ENCODE assay signal across 30 cellular contexts in the genomic region with DNA sequence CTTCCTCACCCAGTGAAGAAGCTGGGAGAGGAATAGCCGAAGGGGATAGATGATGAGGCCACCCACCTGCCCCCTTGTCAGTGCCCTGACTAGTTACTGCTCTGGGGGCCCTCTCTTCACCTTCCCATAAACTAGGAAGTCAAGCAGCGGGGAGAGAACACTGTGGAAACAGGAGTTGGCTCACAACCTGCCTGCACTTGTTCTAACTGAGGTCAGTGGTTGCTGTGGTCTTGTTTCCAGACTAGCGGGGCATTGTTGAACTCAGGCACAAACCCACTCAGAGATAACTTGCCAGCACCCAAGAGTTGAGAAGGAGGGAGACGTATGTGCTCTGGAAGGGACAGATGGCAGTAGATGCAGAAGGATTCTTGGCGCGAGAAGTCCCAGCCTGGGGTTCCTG. TPM values are rescaled to one million over a fixed set of nuclear protein-coding genes. Genes with fewer than 3 reads are reported as not detected.
"Had no signal": no experiment of that assay in that cellular context is flagged by ENCODE, and none has a peak within 500 bp of the region (broad histone marks: within the 10 kb centered on the region; RNA-seq: fewer than 3 reads in every experiment).

No MANE protein-coding gene starts in this region.

- H3K36me3 Mint-ChIP-seq: activated CD4-positive, alpha-beta memory T cell treated with anti-CD3 and anti-CD28 coated beads for 36 hours had no signal

- H3K27me3 ChIP-seq: adrenal gland, breast epithelium, colonic mucosa, dorsolateral prefrontal cortex, transverse colon, vagina had no signal

- H3K4me1 Mint-ChIP-seq: stimulated activated naive B cell treated with anti-CD40 and anti-IgM and Interleukin-4, amounts not matched to agents 10 μg/mL and 1 μg/mL and 100 μg/mL, for 72 hours had no signal

- H3K4me1 ChIP-seq: adrenal gland, breast epithelium, colonic mucosa, esophagus squamous epithelium, gastroesophageal sphincter, vagina had no signal

- DNase-seq: activated CD4-positive, alpha-beta memory T cell treated with anti-CD3 and anti-CD28 coated beads for 36 hours; activated CD4-positive, alpha-beta T cell treated with anti-CD3 and anti-CD28 coated beads for 4 hours; activated CD4-positive, CD25-positive, alpha-beta regulatory T cell; activated gamma-delta T cell; activated naive CD4-positive, alpha-beta T cell treated with anti-CD3 and anti-CD28 coated beads, Interleukin-2, amount 50 U/mL, for 16 hours; adrenal gland; colonic mucosa; dorsolateral prefrontal cortex; effector memory CD8-positive, alpha-beta T cell; esophagus squamous epithelium; head of caudate nucleus; mesendoderm; mucosa of descending colon; posterior cingulate gyrus; stimulated activated CD4-positive, alpha-beta T cell treated with anti-CD3 and anti-CD28 coated beads, Interleukin-2, amount 100 ng/mL, for 48 hours; stimulated activated CD8-positive, alpha-beta memory T cell treated with anti-CD3 and anti-CD28 coated beads, Interleukin-4, amount 100 ng/mL, for 48 hours; stimulated activated naive B cell treated with anti-CD40 and anti-IgM and Interleukin-4, amounts not matched to agents 10 μg/mL and 1 μg/mL and 100 μg/mL, for 72 hours; T-helper 9 cell; transverse colon had no signal

- H3K9me3 ChIP-seq: adrenal gland, colonic mucosa, esophagus squamous epithelium, mucosa of descending colon, transverse colon, vagina had no signal

- H3K27ac ChIP-seq: adrenal gland, breast epithelium, colonic mucosa, dorsolateral prefrontal cortex, esophagus squamous epithelium, gastroesophageal sphincter, transverse colon, vagina had no signal

- H3K27ac Mint-ChIP-seq: activated CD4-positive, alpha-beta memory T cell treated with anti-CD3 and anti-CD28 coated beads for 36 hours; activated T-helper 1 cell treated with anti-CD3 and anti-CD28 coated beads, Interleukin-12 subunit alpha, Interleukin-12 subunit beta, Interleukin-2, Interleukin-4 antibody, amounts not matched to agents 30 ng/mL and 10 ng/mL and 1 ng/mL, durations not matched to agents 14 hours and 24 hours and 36 hours; effector memory CD8-positive, alpha-beta T cell; stimulated activated naive B cell treated with anti-CD40 and anti-IgM and Interleukin-4, amounts not matched to agents 10 μg/mL and 1 μg/mL and 100 μg/mL, for 72 hours had no signal

- H3K4me3 Mint-ChIP-seq: activated CD4-positive, alpha-beta memory T cell treated with anti-CD3 and anti-CD28 coated beads for 36 hours; activated T-helper 1 cell treated with anti-CD3 and anti-CD28 coated beads, Interleukin-12 subunit alpha, Interleukin-12 subunit beta, Interleukin-2, Interleukin-4 antibody, amounts not matched to agents 30 ng/mL and 10 ng/mL and 1 ng/mL, durations not matched to agents 14 hours and 24 hours and 36 hours; effector memory CD8-positive, alpha-beta T cell; stimulated activated naive B cell treated with anti-CD40 and anti-IgM and Interleukin-4, amounts not matched to agents 10 μg/mL and 1 μg/mL and 100 μg/mL, for 72 hours had no signal

- H3K9me3 Mint-ChIP-seq: activated T-helper 1 cell treated with anti-CD3 and anti-CD28 coated beads, Interleukin-12 subunit alpha, Interleukin-12 subunit beta, Interleukin-2, Interleukin-4 antibody, amounts not matched to agents 30 ng/mL and 10 ng/mL and 1 ng/mL, durations not matched to agents 14 hours and 24 hours and 36 hours; effector memory CD8-positive, alpha-beta T cell had no signal

- H3K36me3 ChIP-seq: adrenal gland, breast epithelium, colonic mucosa, esophagus squamous epithelium, gastroesophageal sphincter, vagina had no signal

- FAIRE-seq: endothelial cell of umbilical vein, islet of Langerhans had no signal

- H3K4me3 ChIP-seq: adrenal gland, breast epithelium, colonic mucosa, dorsolateral prefrontal cortex, esophagus squamous epithelium, gastroesophageal sphincter, mucosa of descending colon, transverse colon, vagina had no signal

RNA-seq across cellular contexts. Expression of gene HNF1B, which starts 53.1 kb away (rescaled TPM):
- total RNA-seq: activated CD4-positive, alpha-beta memory T cell treated with anti-CD3 and anti-CD28 coated beads for 36 hours; endothelial cell of umbilical vein; esophagus squamous epithelium; gastroesophageal sphincter; lower leg skin; omental fat pad; sciatic nerve; temporal lobe; vagina had no signal
- polyA plus RNA-seq: endothelial cell of umbilical vein, neural cell had no signal
